In the genomic region with DNA sequence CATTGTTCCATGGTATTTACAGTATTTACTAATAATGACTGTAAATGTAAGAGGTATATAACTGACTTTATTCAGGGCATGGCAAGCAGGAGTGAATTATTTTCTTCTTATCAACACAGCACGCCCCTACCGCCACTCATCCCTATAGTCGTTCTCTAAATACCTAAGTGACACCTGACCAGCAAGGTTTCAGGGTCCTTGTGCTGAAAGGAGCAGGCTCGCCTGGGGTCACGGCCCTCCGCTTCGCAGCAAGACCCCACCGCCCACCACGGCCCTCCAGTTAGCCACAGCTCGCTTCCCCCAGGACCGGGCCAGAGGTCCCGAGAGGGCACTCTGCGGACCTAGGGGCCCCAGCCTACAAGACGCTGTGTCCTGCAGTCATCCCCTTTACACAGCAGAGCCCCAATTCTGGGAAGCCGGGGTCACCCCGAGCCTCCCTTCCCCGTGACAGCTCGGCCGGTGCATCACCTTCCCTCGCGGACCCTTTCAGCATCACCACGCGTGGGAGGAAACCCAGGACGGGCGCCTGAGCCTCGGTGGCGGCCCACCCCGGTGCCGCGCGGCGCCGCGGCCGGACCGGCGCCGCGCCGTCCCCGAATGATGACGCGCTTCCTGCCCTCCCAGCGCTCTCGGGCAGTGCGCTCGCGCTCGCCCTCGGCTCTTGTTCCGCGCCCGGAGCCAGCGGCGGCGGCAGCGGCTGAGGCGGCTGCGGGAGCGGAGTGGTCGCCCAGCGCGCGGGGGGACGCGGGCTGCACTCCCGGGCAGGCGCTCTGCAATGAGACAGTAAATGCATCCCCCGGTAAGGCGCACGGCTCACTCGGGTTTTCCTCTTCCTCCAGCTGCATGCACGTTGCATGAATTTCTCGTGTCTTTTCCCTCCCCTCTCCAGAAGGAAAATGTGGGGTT, we compare ENCODE assay signal across 1 cellular context.
TF ChIP-seq lines count a peak whose summit lies in the region.

Gene TLN2, plus strand, starts transcription at position 664 of the 906 bp plus-strand sequence.

TF ChIP-seq in HepG2, 621 proteins besides CTCF, POLR2A, EP300 and RAD21 (continued from another document and continues in another):
- TF ChIP-seq, protein P1, sequence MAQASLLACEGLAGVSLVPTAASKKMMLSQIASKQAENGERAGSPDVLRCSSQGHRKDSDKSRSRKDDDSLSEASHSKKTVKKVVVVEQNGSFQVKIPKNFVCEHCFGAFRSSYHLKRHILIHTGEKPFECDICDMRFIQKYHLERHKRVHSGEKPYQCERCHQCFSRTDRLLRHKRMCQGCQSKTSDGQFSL (CRISPR knock-in tag; IDR thresholded peaks at IDR 0.05): peak; percentile 23; the same call in 1 of the 2 replicates
- TF ChIP-seq MED8 (CRISPR knock-in tag; IDR thresholded peaks at IDR 0.05; ENCODE audit: insufficient replicate concordance) (no peak), CREB1 (IDR thresholded peaks at IDR 0.05) (peak; percentile 87; the same call in 1 of the 2 replicates), CREB1 (CRISPR knock-in tag; IDR thresholded peaks at IDR 0.05) (peak; percentile 62), KDM5A (IDR thresholded peaks at IDR 0.05; ENCODE audit: borderline replicate concordance, low read length) (peak; percentile 92), TARDBP (CRISPR knock-in tag; IDR thresholded peaks at IDR 0.05) (no peak), ZNF101 (CRISPR knock-in tag; IDR thresholded peaks at IDR 0.05; ENCODE audit: borderline replicate concordance, low read depth) (0 out of 2 replicates have a peak, but pooled peaks have one; percentile 37), NFYB (CRISPR knock-in tag; IDR thresholded peaks at IDR 0.05) (no peak), NAIF1 (CRISPR knock-in tag; IDR thresholded peaks at IDR 0.05; ENCODE audit: borderline replicate concordance) (no peak), ZNF281 (CRISPR knock-in tag; IDR thresholded peaks at IDR 0.05; ENCODE audit: borderline replicate concordance) (no peak), ZKSCAN1 (IDR thresholded peaks at IDR 0.05; ENCODE audit: low read length) (no peak), MEIS1 (CRISPR knock-in tag; IDR thresholded peaks at IDR 0.05; ENCODE audit: borderline replicate concordance) (no peak), ZFY (CRISPR knock-in tag; IDR thresholded peaks at IDR 0.05) (peak; percentile 94), ZNF550 (CRISPR knock-in tag; IDR thresholded peaks at IDR 0.05; ENCODE audit: borderline replicate concordance) (no peak), MBD4 (IDR thresholded peaks at IDR 0.05; ENCODE audit: borderline replicate concordance, low read length) (no peak), MBNL3 (CRISPR knock-in tag; conservative IDR thresholded peaks at IDR 0.05) (no peak), PHF8 (CRISPR knock-in tag; IDR thresholded peaks at IDR 0.05) (peak; percentile 96), THAP11 (CRISPR knock-in tag; IDR thresholded peaks at IDR 0.05) (peak; percentile 58), ZNF576 (CRISPR knock-in tag; IDR thresholded peaks at IDR 0.05) (no peak), ZNF180 (CRISPR knock-in tag; IDR thresholded peaks at IDR 0.05; ENCODE audit: borderline replicate concordance, low read depth) (peak; percentile 65; the same call in 1 of the 2 replicates), ZNF782 (CRISPR knock-in tag; IDR thresholded peaks at IDR 0.05; ENCODE audit: borderline replicate concordance) (peak; percentile 52; the same call in 1 of the 2 replicates), ZNF431 (CRISPR knock-in tag; IDR thresholded peaks at IDR 0.05; ENCODE audit: borderline replicate concordance, low read depth) (no peak), ZFP37 (CRISPR knock-in tag; IDR thresholded peaks at IDR 0.05; ENCODE audit: borderline replicate concordance) (peak; percentile 75; the same call in 1 of the 2 replicates), ATF7 (IDR thresholded peaks at IDR 0.05) (no peak), ATF7 (CRISPR knock-in tag; IDR thresholded peaks at IDR 0.05) (no peak), ZNF589 (CRISPR knock-in tag; conservative IDR thresholded peaks at IDR 0.05) (no peak), MEIS2 (CRISPR knock-in tag; IDR thresholded peaks at IDR 0.05) (peak; percentile 65; the same call in 1 of the 2 replicates), MYNN (CRISPR knock-in tag; IDR thresholded peaks at IDR 0.05; ENCODE audit: low read depth) (0 out of 2 replicates have a peak, but pooled peaks have one; percentile 14), ARNT2 (CRISPR knock-in tag; IDR thresholded peaks at IDR 0.05; ENCODE audit: low read depth) (peak; percentile 80), ATF1 (CRISPR knock-in tag; IDR thresholded peaks at IDR 0.05) (peak; percentile 46; the same call in 1 of the 2 replicates), ATM (IDR thresholded peaks at IDR 0.05; ENCODE audit: borderline replicate concordance) (no peak), REST (IDR thresholded peaks at IDR 0.05; ENCODE audit: borderline replicate concordance in 1 of 2, low read depth in 1 of 2, low read length in 2 of 2) (0 out of 4 replicates have a peak, but pooled peaks of 1 of the 2 experiments have one; percentile 31), ZNF235 (CRISPR knock-in tag; IDR thresholded peaks at IDR 0.05; ENCODE audit: borderline replicate concordance) (peak; percentile 32; the same call in 1 of the 2 replicates), TAF1 (CRISPR knock-in tag; IDR thresholded peaks at IDR 0.05) (peak; percentile 62), STAG1 (CRISPR knock-in tag; IDR thresholded peaks at IDR 0.05) (no peak), HCFC1 (IDR thresholded peaks at IDR 0.05; ENCODE audit: low read depth, low read length) (peak; percentile 54), FOXK1 (CRISPR knock-in tag; IDR thresholded peaks at IDR 0.05; ENCODE audit: borderline replicate concordance, low read depth) (no peak), ZNF282 (IDR thresholded peaks at IDR 0.05; ENCODE audit: partially characterized antibody) (no peak), SIN3B (IDR thresholded peaks at IDR 0.05; ENCODE audit: low read length) (no peak), HNRNPK (IDR thresholded peaks at IDR 0.05; ENCODE audit: low read depth, low read length, poor library complexity, severe bottlenecking) (no peak), ZNF556 (CRISPR knock-in tag; IDR thresholded peaks at IDR 0.05; ENCODE audit: borderline replicate concordance) (peak; percentile 79; the same call in 1 of the 2 replicates)
- TF ChIP-seq, protein P2, sequence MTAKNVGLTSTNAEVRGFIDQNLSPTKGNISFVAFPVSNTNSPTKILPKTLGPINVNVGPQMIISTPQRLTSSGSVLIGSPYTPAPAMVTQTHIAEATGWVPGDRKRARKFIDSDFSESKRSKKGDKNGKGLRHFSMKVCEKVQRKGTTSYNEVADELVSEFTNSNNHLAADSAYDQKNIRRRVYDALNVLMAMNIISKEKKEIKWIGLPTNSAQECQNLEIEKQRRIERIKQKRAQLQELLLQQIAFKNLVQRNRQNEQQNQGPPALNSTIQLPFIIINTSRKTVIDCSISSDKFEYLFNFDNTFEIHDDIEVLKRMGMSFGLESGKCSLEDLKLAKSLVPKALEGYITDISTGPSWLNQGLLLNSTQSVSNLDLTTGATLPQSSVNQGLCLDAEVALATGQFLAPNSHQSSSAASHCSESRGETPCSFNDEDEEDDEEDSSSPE (CRISPR knock-in tag; IDR thresholded peaks at IDR 0.05): peak; percentile 53
- TF ChIP-seq, protein P3, sequence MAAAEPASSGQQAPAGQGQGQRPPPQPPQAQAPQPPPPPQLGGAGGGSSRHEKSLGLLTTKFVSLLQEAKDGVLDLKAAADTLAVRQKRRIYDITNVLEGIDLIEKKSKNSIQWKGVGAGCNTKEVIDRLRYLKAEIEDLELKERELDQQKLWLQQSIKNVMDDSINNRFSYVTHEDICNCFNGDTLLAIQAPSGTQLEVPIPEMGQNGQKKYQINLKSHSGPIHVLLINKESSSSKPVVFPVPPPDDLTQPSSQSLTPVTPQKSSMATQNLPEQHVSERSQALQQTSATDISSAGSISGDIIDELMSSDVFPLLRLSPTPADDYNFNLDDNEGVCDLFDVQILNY (CRISPR knock-in tag; conservative IDR thresholded peaks at IDR 0.05): 0 out of 2 replicates have a peak, but pooled peaks have one; percentile 67
- TF ChIP-seq, protein P4, sequence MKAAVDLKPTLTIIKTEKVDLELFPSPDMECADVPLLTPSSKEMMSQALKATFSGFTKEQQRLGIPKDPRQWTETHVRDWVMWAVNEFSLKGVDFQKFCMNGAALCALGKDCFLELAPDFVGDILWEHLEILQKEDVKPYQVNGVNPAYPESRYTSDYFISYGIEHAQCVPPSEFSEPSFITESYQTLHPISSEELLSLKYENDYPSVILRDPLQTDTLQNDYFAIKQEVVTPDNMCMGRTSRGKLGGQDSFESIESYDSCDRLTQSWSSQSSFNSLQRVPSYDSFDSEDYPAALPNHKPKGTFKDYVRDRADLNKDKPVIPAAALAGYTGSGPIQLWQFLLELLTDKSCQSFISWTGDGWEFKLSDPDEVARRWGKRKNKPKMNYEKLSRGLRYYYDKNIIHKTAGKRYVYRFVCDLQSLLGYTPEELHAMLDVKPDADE (CRISPR knock-in tag; IDR thresholded peaks at IDR 0.05): no peak
- TF ChIP-seq, protein P5, sequence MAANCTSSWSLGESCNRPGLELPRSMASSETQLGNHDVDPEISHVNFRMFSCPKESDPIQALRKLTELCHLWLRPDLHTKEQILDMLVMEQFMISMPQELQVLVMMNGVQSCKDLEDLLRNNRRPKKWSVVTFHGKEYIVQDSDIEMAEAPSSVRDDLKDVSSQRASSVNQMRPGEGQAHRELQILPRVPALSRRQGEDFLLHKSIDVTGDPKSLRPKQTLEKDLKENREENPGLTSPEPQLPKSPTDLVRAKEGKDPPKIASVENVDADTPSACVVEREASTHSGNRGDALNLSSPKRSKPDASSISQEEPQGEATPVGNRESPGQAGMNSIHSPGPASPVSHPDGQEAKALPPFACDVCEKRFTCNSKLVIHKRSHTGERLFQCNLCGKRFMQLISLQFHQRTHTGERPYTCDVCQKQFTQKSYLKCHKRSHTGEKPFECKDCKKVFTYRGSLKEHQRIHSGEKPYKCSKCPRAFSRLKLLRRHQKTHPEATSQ (CRISPR knock-in tag; IDR thresholded peaks at IDR 0.05; ENCODE audit: borderline replicate concordance): no peak
- TF ChIP-seq, protein P6, sequence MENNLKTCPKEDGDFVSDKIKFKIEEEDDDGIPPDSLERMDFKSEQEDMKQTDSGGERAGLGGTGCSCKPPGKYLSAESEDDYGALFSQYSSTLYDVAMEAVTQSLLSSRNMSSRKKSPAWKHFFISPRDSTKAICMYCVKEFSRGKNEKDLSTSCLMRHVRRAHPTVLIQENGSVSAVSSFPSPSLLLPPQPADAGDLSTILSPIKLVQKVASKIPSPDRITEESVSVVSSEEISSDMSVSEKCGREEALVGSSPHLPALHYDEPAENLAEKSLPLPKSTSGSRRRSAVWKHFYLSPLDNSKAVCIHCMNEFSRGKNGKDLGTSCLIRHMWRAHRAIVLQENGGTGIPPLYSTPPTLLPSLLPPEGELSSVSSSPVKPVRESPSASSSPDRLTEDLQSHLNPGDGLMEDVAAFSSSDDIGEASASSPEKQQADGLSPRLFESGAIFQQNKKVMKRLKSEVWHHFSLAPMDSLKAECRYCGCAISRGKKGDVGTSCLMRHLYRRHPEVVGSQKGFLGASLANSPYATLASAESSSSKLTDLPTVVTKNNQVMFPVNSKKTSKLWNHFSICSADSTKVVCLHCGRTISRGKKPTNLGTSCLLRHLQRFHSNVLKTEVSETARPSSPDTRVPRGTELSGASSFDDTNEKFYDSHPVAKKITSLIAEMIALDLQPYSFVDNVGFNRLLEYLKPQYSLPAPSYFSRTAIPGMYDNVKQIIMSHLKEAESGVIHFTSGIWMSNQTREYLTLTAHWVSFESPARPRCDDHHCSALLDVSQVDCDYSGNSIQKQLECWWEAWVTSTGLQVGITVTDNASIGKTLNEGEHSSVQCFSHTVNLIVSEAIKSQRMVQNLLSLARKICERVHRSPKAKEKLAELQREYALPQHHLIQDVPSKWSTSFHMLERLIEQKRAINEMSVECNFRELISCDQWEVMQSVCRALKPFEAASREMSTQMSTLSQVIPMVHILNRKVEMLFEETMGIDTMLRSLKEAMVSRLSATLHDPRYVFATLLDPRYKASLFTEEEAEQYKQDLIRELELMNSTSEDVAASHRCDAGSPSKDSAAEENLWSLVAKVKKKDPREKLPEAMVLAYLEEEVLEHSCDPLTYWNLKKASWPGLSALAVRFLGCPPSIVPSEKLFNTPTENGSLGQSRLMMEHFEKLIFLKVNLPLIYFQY (CRISPR knock-in tag; IDR thresholded peaks at IDR 0.05; ENCODE audit: borderline replicate concordance): no peak
